In genomic region chr10:73772280-73773151, GRCh38 we compare ENCODE assay signal across 8 cellular contexts. TPM values are rescaled to one million over a fixed set of nuclear protein-coding genes. Genes with fewer than 3 reads are reported as not detected.
DNase-seq lines count a peak whose midpoint lies in the region; TF ChIP-seq lines count a peak whose summit lies in the region.

No MANE protein-coding gene starts in this region.

- no peaks in the 10 kb centered on the region for H3K27me3 ChIP-seq in smooth muscle cell (ENCODE audit: low read depth)

- H2AFZ ChIP-seq in smooth muscle cell (ENCODE audit: low read depth), result peak overlapping the region; percentile 58

- in situ Hi-C loops in T47D (cut with HindIII; ENCODE audit: low pct_unique_long_range_greater_than_20kb, low sequenced_read_pairs), result no loop called here

- peak overlapping the region; percentile 77 for H3K9ac ChIP-seq in smooth muscle cell (ENCODE audit: low read depth)

- H3K36me3 ChIP-seq in smooth muscle cell (ENCODE audit: low read depth), result no peaks in the 10 kb centered on the region

- H3K4me3 ChIP-seq in smooth muscle cell, result peak overlapping the region; percentile 98

- H3K27ac ChIP-seq in VCaP, result peak overlapping the region; percentile 94
- H3K27ac ChIP-seq in smooth muscle cell (ENCODE audit: low read depth), result peak overlapping the region; percentile 80

- 1% methylated on average over 88 of the region's 101 CpGs for WGBS in smooth muscle cell (ENCODE audit: low lambda C conversion rate)

- no peak for TF ChIP-seq CTCF in VCaP (conservative IDR thresholded peaks at IDR 0.05)
- no peak for TF ChIP-seq CTCF in smooth muscle cell (IDR thresholded peaks at IDR 0.05; ENCODE audit: borderline replicate concordance, insufficient read depth, poor library complexity, severe bottlenecking)

- peaks cover 44% of the 10 kb centered on the region for H4K20me1 ChIP-seq in smooth muscle cell (ENCODE audit: low read depth)

- H3K9me3 ChIP-seq in smooth muscle cell (replicated peaks; ENCODE audit: low read depth), result no peaks in the 10 kb centered on the region

- POLR2A ChIA-PET in HEK293T (lab: Yijun Ruan, JAX), result interaction anchor here (0.7 to 4.5 kb wide), 13 partner anchors 9 to 520 kb away, joined by 3 to 68 read pairs (median 4); partner anchors contain the start of genes CHCHD1, MRPS16, SEC24C and ZSWIM8

- CTCF ChIA-PET in HEK293T (lab: Yijun Ruan, JAX), result interaction anchor here (0.6 to 1.0 kb wide), 5 partner anchors 23 to 130 kb away, joined by 3 read pairs; no protein-coding TSS in a partner anchor

- DNase-seq in DMS 273 (lab: John Stamatoyannopoulos, UW; ENCODE audit: unreplicated experiment) (peak; percentile 81), DMS 273 treated with DMSO at 0.1 percent for 48 hours (lab: John Stamatoyannopoulos, UW) (no peak), HEK293T (ENCODE audit: extremely low spot score) (peak; percentile 63), MV-4-11 (lab: John Stamatoyannopoulos, UW) (peak; percentile 77), T47D (ENCODE audit: low read depth in 1 of 2, low spot score in 1 of 2) (peak; percentile 72 to 91), iPS-NIHi7 (ENCODE audit: extremely low spot score) (peak; percentile 64), smooth muscle cell (lab: John Stamatoyannopoulos, UW; ENCODE audit: unreplicated experiment) (peak; percentile 85)

- H3F3A ChIP-seq in smooth muscle cell (ENCODE audit: low read depth), result peaks cover 44% of the 10 kb centered on the region

- H3K4me2 ChIP-seq in smooth muscle cell, result peak overlapping the region; percentile 98

- H3K79me2 ChIP-seq in smooth muscle cell (ENCODE audit: low read depth), result peaks cover 44% of the 10 kb centered on the region

- peaks cover 33% of the 10 kb centered on the region for H3K4me1 ChIP-seq in smooth muscle cell (ENCODE audit: low read depth)

TF ChIP-seq in HEK293T, 16 proteins besides CTCF, POLR2A, EP300 and RAD21:
- TF ChIP-seq CTBP1 (IDR thresholded peaks at IDR 0.05; ENCODE audit: borderline replicate concordance) (peak; percentile 54; the same call in 1 of the 2 replicates), TARDBP (IDR thresholded peaks at IDR 0.05) (peak; percentile 72; the same call in 1 of the 2 replicates), SP1 (IDR thresholded peaks at IDR 0.05) (no peak), ELF4 (IDR thresholded peaks at IDR 0.05) (no peak), LEF1 (IDR thresholded peaks at IDR 0.05; ENCODE audit: borderline replicate concordance) (no peak), NFRKB (IDR thresholded peaks at IDR 0.05) (no peak), BHLHE40 (IDR thresholded peaks at IDR 0.05; ENCODE audit: borderline replicate concordance) (no peak)

RNA-seq across cellular contexts. Expression of gene CHCHD1, which starts 9.3 kb away (rescaled TPM):
- 51.7 and 65.9 TPM in 2 replicates for total RNA-seq in smooth muscle cell
- 67.8 and 68.3 TPM in 2 replicates for polyA plus RNA-seq in smooth muscle cell

RNA-seq across cellular contexts. Expression of gene ZSWIM8, which starts 12.9 kb away (rescaled TPM):
- total RNA-seq in smooth muscle cell, result 44.8 and 83.9 TPM in 2 replicates
- polyA plus RNA-seq in smooth muscle cell, result 48.3 and 66.9 TPM in 2 replicates

RNA-seq across cellular contexts. Expression of gene SEC24C, which starts 28.3 kb away (rescaled TPM):
- total RNA-seq in smooth muscle cell, result 50.3 and 54.7 TPM in 2 replicates
- 36.4 and 41.5 TPM in 2 replicates for polyA plus RNA-seq in smooth muscle cell

RNA-seq across cellular contexts. Expression of gene NDST2, which starts 38.9 kb away (rescaled TPM):
- 12.4 and 13.3 TPM in 2 replicates for total RNA-seq in smooth muscle cell
- polyA plus RNA-seq in smooth muscle cell, result 11.1 and 15.2 TPM in 2 replicates
